Comparison of ENCODE assay signal across 21 cellular contexts in the genomic region with DNA sequence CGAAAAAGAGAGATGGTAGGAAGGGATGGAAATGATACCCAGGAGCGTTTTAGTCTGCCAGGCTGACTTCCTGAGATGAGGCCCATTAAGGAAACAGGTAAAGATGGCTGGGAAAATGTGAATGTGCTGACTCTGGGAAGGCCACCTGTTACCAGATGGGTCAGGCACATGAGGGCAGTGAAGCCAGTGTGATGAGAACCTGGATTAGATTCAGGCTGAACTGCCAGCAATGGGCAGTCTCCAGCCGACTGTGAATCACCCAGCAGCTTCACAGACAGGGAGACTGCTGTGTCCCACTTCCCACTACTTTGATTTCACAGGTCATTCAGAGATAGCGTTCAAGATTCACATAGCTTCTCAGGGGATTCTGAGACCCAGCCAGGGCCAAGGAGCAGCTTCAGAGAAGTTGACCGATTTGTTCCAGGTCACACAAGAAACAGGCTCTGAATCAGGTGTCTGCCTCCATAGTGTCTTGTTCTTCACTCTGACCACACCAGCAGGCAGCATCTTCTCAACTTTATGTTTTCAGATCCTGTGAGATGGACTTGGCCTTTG. TPM values are rescaled to one million over a fixed set of nuclear protein-coding genes. Genes with fewer than 3 reads are reported as not detected.
"Had no signal": no experiment of that assay in that cellular context is flagged by ENCODE, and none has a peak within 500 bp of the region (broad histone marks: within the 10 kb centered on the region; RNA-seq: fewer than 3 reads in every experiment).

No MANE protein-coding gene starts in this region.

- H3K27ac ChIP-seq: foreskin keratinocyte, right lobe of liver had no signal

- H3K9me3 Mint-ChIP-seq: activated B cell treated with CpG ODN at 0.5 μM for 24 hours; activated CD8-positive, alpha-beta T cell treated with anti-CD3 and anti-CD28 coated beads for 36 hours; activated T-helper 1 cell treated with anti-CD3 and anti-CD28 coated beads, Interleukin-12 subunit alpha, Interleukin-12 subunit beta, Interleukin-2, Interleukin-4 antibody, amounts not matched to agents 30 ng/mL and 10 ng/mL and 1 ng/mL, durations not matched to agents 14 hours and 24 hours and 36 hours; effector memory CD8-positive, alpha-beta T cell; stimulated activated memory B cell treated with anti-CD40 and anti-IgM and Interleukin-4, amounts not matched to agents 10 μg/mL and 1 μg/mL and 100 μg/mL, for 72 hours had no signal

- H3K27me3 Mint-ChIP-seq: activated B cell treated with CpG ODN at 0.5 μM for 24 hours had no signal

- H3K36me3 Mint-ChIP-seq: activated naive CD8-positive, alpha-beta T cell; stimulated activated memory B cell treated with anti-CD40 and anti-IgM and Interleukin-4, amounts not matched to agents 10 μg/mL and 1 μg/mL and 100 μg/mL, for 72 hours had no signal

- H3K4me3 Mint-ChIP-seq: activated B cell treated with CpG ODN at 0.5 μM for 24 hours; activated CD8-positive, alpha-beta T cell treated with anti-CD3 and anti-CD28 coated beads for 36 hours; activated naive CD8-positive, alpha-beta T cell; activated T-helper 1 cell treated with anti-CD3 and anti-CD28 coated beads, Interleukin-12 subunit alpha, Interleukin-12 subunit beta, Interleukin-2, Interleukin-4 antibody, amounts not matched to agents 30 ng/mL and 10 ng/mL and 1 ng/mL, durations not matched to agents 14 hours and 24 hours and 36 hours; effector memory CD8-positive, alpha-beta T cell; stimulated activated memory B cell treated with anti-CD40 and anti-IgM and Interleukin-4, amounts not matched to agents 10 μg/mL and 1 μg/mL and 100 μg/mL, for 72 hours had no signal

- H3K4me1 Mint-ChIP-seq: activated B cell treated with CpG ODN at 0.5 μM for 24 hours; stimulated activated memory B cell treated with anti-CD40 and anti-IgM and Interleukin-4, amounts not matched to agents 10 μg/mL and 1 μg/mL and 100 μg/mL, for 72 hours had no signal

- DNase-seq: activated B cell treated with CpG ODN at 0.5 μM for 24 hours; activated CD4-positive, alpha-beta T cell treated with anti-CD3 and anti-CD28 coated beads for 48 hours; activated CD8-positive, alpha-beta T cell treated with anti-CD3 and anti-CD28 coated beads for 36 hours; activated gamma-delta T cell treated with Interleukin-2 at 50 U/mL for 16 hours; dermis blood vessel endothelial cell; effector memory CD8-positive, alpha-beta T cell; foreskin keratinocyte; glutamatergic neuron; hippocampal formation; midbrain; occipital lobe; right lobe of liver; stimulated activated CD4-positive, alpha-beta T cell treated with anti-CD3 and anti-CD28 coated beads, Interleukin-4, amount 100 ng/mL, for 4 hours; SW 1271 had no signal

- H3K4me1 ChIP-seq: foreskin keratinocyte, right lobe of liver had no signal

- H3K27ac Mint-ChIP-seq: activated B cell treated with CpG ODN at 0.5 μM for 24 hours; activated CD8-positive, alpha-beta T cell treated with anti-CD3 and anti-CD28 coated beads for 36 hours; activated naive CD8-positive, alpha-beta T cell; activated T-helper 1 cell treated with anti-CD3 and anti-CD28 coated beads, Interleukin-12 subunit alpha, Interleukin-12 subunit beta, Interleukin-2, Interleukin-4 antibody, amounts not matched to agents 30 ng/mL and 10 ng/mL and 1 ng/mL, durations not matched to agents 14 hours and 24 hours and 36 hours; effector memory CD8-positive, alpha-beta T cell; stimulated activated memory B cell treated with anti-CD40 and anti-IgM and Interleukin-4, amounts not matched to agents 10 μg/mL and 1 μg/mL and 100 μg/mL, for 72 hours had no signal

- H3K4me3 ChIP-seq: right lobe of liver, smooth muscle cell had no signal

- H3K36me3 ChIP-seq: right lobe of liver had no signal

- ATAC-seq: activated CD8-positive, alpha-beta T cell treated with anti-CD3 and anti-CD28 coated beads for 36 hours; effector memory CD8-positive, alpha-beta T cell; foreskin keratinocyte; right lobe of liver; stimulated activated memory B cell treated with anti-CD40 and anti-IgM and Interleukin-4, amounts not matched to agents 10 μg/mL and 1 μg/mL and 100 μg/mL, for 72 hours had no signal

- H3K27me3 ChIP-seq: right lobe of liver had no signal

- H3K9me3 ChIP-seq: right lobe of liver had no signal

RNA-seq across cellular contexts. Expression of gene CAPN13, which starts 26.4 kb away (rescaled TPM):
- total RNA-seq: activated B cell treated with CpG ODN at 0.5 μM for 24 hours; activated CD8-positive, alpha-beta T cell treated with anti-CD3 and anti-CD28 coated beads for 36 hours; activated T-helper 1 cell treated with anti-CD3 and anti-CD28 coated beads, Interleukin-12 subunit alpha, Interleukin-12 subunit beta, Interleukin-2, Interleukin-4 antibody, amounts not matched to agents 30 ng/mL and 10 ng/mL and 1 ng/mL, durations not matched to agents 14 hours and 24 hours and 36 hours; chondrocyte; dermis blood vessel endothelial cell; foreskin keratinocyte; lung microvascular endothelial cell; pulmonary artery endothelial cell had no signal
